ENCODE assay signal across 22 cellular contexts in the genomic region with DNA sequence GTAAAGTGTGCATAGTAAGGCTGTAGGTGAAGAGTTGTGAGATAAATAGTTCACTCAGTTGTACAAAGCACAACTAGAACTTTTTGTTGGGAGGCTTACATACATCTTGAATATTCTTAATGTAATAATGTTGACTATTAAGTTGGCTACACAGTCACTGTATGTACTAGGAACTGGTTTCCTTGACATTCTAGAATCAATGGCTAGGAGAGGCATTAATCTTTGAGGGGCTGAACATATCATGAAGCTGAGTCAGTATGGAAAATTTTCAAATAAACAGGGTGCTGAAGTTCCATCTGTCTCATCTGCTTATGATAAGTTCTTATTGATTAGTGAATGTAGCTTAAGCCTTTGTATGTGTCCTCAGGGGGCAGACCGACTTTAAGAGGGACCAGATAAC. TPM values are rescaled to one million over a fixed set of nuclear protein-coding genes. Genes with fewer than 3 reads are reported as not detected.
DNase-seq lines count a peak whose midpoint lies in the region; ATAC-seq and TF ChIP-seq lines count a peak whose summit lies in the region.
"Had no signal": no experiment of that assay in that cellular context is flagged by ENCODE, and none has a peak within 500 bp of the region (broad histone marks: within the 10 kb centered on the region; RNA-seq: fewer than 3 reads in every experiment).

No MANE protein-coding gene starts in this region.

- no peaks in the 10 kb centered on the region for H3K9me3 Mint-ChIP-seq in activated T-cell treated with anti-CD3 and anti-CD28 coated beads, Interleukin-2, amount 50 U/mL, for 72 hours
- no peaks in the 10 kb centered on the region for H3K9me3 Mint-ChIP-seq in naive thymus-derived CD8-positive, alpha-beta T cell
- H3K9me3 Mint-ChIP-seq: dendritic cell treated with granulocyte-macrophage colony-stimulating factor and Interleukin-4, amounts not matched to agents 40 ng/mL and 50 ng/mL, for 4 days had no signal

- H3K27ac ChIP-seq in mammary epithelial cell (ENCODE audit: insufficient read depth, low read depth, low read length): no peak overlapping the region
- H3K27ac ChIP-seq: BLaER1 treated with 17β-estradiol and CSF1 and Interleukin-3, amounts not matched to agents 10 nM and 100 nM; lower lobe of right lung; parathyroid adenoma; thoracic aorta had no signal

- dilution Hi-C loops in mammary epithelial cell (cut with HindIII; ENCODE audit: low sequenced_read_pairs): no loop called here

- in situ Hi-C loops in mammary epithelial cell (cut with MboI; ENCODE audit: low sequenced_read_pairs in 2 of 2): no loop called here

- no peaks in the 10 kb centered on the region for H3K9me3 ChIP-seq in mammary epithelial cell (replicated peaks; ENCODE audit: insufficient read depth, low read length)
- H3K9me3 ChIP-seq: BLaER1 treated with 17β-estradiol and CSF1 and Interleukin-3, amounts not matched to agents 10 nM and 100 nM; lower lobe of right lung; thoracic aorta had no signal

- H3K27me3 Mint-ChIP-seq in activated T-cell treated with anti-CD3 and anti-CD28 coated beads, Interleukin-2, amount 50 U/mL, for 72 hours (ENCODE audit: low read depth): no peaks in the 10 kb centered on the region
- H3K27me3 Mint-ChIP-seq in naive thymus-derived CD8-positive, alpha-beta T cell: no peaks in the 10 kb centered on the region
- H3K27me3 Mint-ChIP-seq: dendritic cell treated with granulocyte-macrophage colony-stimulating factor and Interleukin-4, amounts not matched to agents 40 ng/mL and 50 ng/mL, for 4 days had no signal

- H3K4me3 ChIP-seq in mammary epithelial cell (replicated peaks in 1 of 3; ENCODE audit: insufficient read depth in 1 of 3, low read depth in 2 of 3, low read length in 3 of 3): no peak overlapping the region
- H3K4me3 ChIP-seq: BLaER1 treated with 17β-estradiol and CSF1 and Interleukin-3, amounts not matched to agents 10 nM and 100 nM; lower lobe of right lung; thoracic aorta had no signal

- intact Hi-C loops in mammary epithelial cell (cut with micrococcal nuclease): no loop called here

- POLR2A ChIA-PET in naive thymus-derived CD8-positive, alpha-beta T cell (lab: Charles Lee): interaction anchor here (1.2 kb wide), 1 partner anchor 13 kb away, joined by 5 read pairs; no protein-coding TSS in a partner anchor

- H3K4me1 Mint-ChIP-seq in activated T-cell treated with anti-CD3 and anti-CD28 coated beads, Interleukin-2, amount 50 U/mL, for 72 hours (ENCODE audit: low read depth): peaks cover 7% of the 10 kb centered on the region
- peaks cover 6 to 27% (median 21%) of the 10 kb centered on the region in 4 donors for H3K4me1 Mint-ChIP-seq in naive thymus-derived CD8-positive, alpha-beta T cell

- BruUV-seq in mammary epithelial cell (replicated peaks; lab: Mats Ljungman, UMichigan): TSS peak; percentile 3

- no peak overlapping the region for H3K4me2 ChIP-seq in mammary epithelial cell (ENCODE audit: insufficient read depth, low read depth, low read length)
- H3K4me2 ChIP-seq: BLaER1 treated with 17β-estradiol and CSF1 and Interleukin-3, amounts not matched to agents 10 nM and 100 nM had no signal

- H3K79me2 ChIP-seq in mammary epithelial cell (ENCODE audit: insufficient read depth, low read length): no peaks in the 10 kb centered on the region
- H3K79me2 ChIP-seq: parathyroid adenoma had no signal

- TF ChIP-seq CTCF in mammary epithelial cell (conservative IDR thresholded peaks at IDR 0.05 in 1 of 2, IDR thresholded peaks at IDR 0.05 in 1 of 2; ENCODE audit: extremely low read depth in 1 of 2, insufficient read depth in 1 of 2, low read depth in 1 of 2, low read length in 2 of 2): no peak

- peaks cover 0 to 11% of the 10 kb centered on the region in 2 donors for H3K36me3 Mint-ChIP-seq in activated T-cell treated with anti-CD3 and anti-CD28 coated beads, Interleukin-2, amount 50 U/mL, for 72 hours (ENCODE audit: insufficient read depth in 2 of 2)
- peaks cover 0 to 34% (median 5%) of the 10 kb centered on the region in 3 donors for H3K36me3 Mint-ChIP-seq in naive thymus-derived CD8-positive, alpha-beta T cell

- H3K4me1 ChIP-seq in mammary epithelial cell (ENCODE audit: insufficient read depth, low read length): no peaks in the 10 kb centered on the region
- H3K4me1 ChIP-seq: lower lobe of right lung, parathyroid adenoma had no signal

- WGBS in mammary epithelial cell (ENCODE audit: low coverage, missing lambda C conversion rate): 100% methylated on average over 1 of the region's 1 CpG

- ATAC-seq in activated T-cell treated with anti-CD3 and anti-CD28 coated beads, Interleukin-2, amount 50 U/mL, for 72 hours (replicated peaks in 1 of 2): no peak
- no peak for ATAC-seq in naive thymus-derived CD8-positive, alpha-beta T cell
- ATAC-seq in GM18498 (IDR thresholded peaks at IDR 0.05; ENCODE audit: unreplicated experiment): no peak
- no peak for ATAC-seq in HG02981 (IDR thresholded peaks at IDR 0.05; ENCODE audit: unreplicated experiment)
- ATAC-seq: lower lobe of right lung, sciatic nerve had no signal

- peak overlapping the region; percentile 66 for H3K27ac Mint-ChIP-seq in activated T-cell treated with anti-CD3 and anti-CD28 coated beads, Interleukin-2, amount 50 U/mL, for 72 hours
- peak overlapping the region in 8 of 10 donors; percentile 7 to 57 (median 36) for H3K27ac Mint-ChIP-seq in naive thymus-derived CD8-positive, alpha-beta T cell
- H3K27ac Mint-ChIP-seq: dendritic cell treated with granulocyte-macrophage colony-stimulating factor and Interleukin-4, amounts not matched to agents 40 ng/mL and 50 ng/mL, for 4 days had no signal

- DNase-seq in activated T-cell treated with anti-CD3 and anti-CD28 coated beads, Interleukin-2, amount 50 U/mL, for 72 hours: no peak
- DNase-seq in activated T-cell treated with anti-CD3 and anti-CD28 coated beads for 4 hours: no peak
- peak; percentile 76 for DNase-seq in NCI-H82 (lab: John Stamatoyannopoulos, UW)
- DNase-seq in mammary epithelial cell: no peak
- DNase-seq in naive thymus-derived CD8-positive, alpha-beta T cell: no peak
- no peak for DNase-seq in activated CD8-positive, alpha-beta memory T cell treated with anti-CD3 and anti-CD28 coated beads, Interleukin-2, amount 50 U/mL, for 4 hours
- DNase-seq: activated T-cell treated with anti-CD3 and anti-CD28 coated beads, Interleukin-2, amount 50 U/mL, for 1 hour; GDM1; GOT3; KBM-7; lower lobe of right lung; NCI-H1694; NCI-H774; OCI-M1; Right ventricle myocardium superior had no signal

- no peaks in the 10 kb centered on the region for H3K27me3 ChIP-seq in mammary epithelial cell (ENCODE audit: insufficient read depth, low read length)
- H3K27me3 ChIP-seq: BLaER1 treated with 17β-estradiol and CSF1 and Interleukin-3, amounts not matched to agents 10 nM and 100 nM had no signal

- H3K9ac ChIP-seq in mammary epithelial cell (ENCODE audit: insufficient read depth, low read length): no peak overlapping the region
- H3K9ac ChIP-seq: BLaER1 treated with 17β-estradiol and CSF1 and Interleukin-3, amounts not matched to agents 10 nM and 100 nM; parathyroid adenoma had no signal

- CTCF ChIA-PET in mammary epithelial cell (lab: Charles Lee; ENCODE audit: low non-redundant PET): no interaction called here

- H3K4me3 Mint-ChIP-seq in activated T-cell treated with anti-CD3 and anti-CD28 coated beads, Interleukin-2, amount 50 U/mL, for 72 hours: no peak overlapping the region
- no peak overlapping the region for H3K4me3 Mint-ChIP-seq in naive thymus-derived CD8-positive, alpha-beta T cell
- H3K4me3 Mint-ChIP-seq: dendritic cell treated with granulocyte-macrophage colony-stimulating factor and Interleukin-4, amounts not matched to agents 40 ng/mL and 50 ng/mL, for 4 days had no signal

- H2AFZ ChIP-seq in mammary epithelial cell (ENCODE audit: low read depth, low read length): no peak overlapping the region
- H2AFZ ChIP-seq: parathyroid adenoma had no signal

- peaks cover 8% of the 10 kb centered on the region for H3K36me3 ChIP-seq in mammary epithelial cell (ENCODE audit: insufficient read depth, low read length)

- no peaks in the 10 kb centered on the region for H4K20me1 ChIP-seq in mammary epithelial cell (ENCODE audit: insufficient read depth, low read length)

RNA-seq across cellular contexts. Expression of gene METTL21A, which starts 23.4 kb away (rescaled TPM):
- total RNA-seq in activated T-cell treated with anti-CD3 and anti-CD28 coated beads, Interleukin-2, amount 50 U/mL, for 72 hours: 10 to 100 TPM; 10.4 to 12.4 TPM
- 1 to 10 TPM; 8.7 to 9.0 TPM for total RNA-seq in mammary epithelial cell
- 11.0 TPM for polyA plus RNA-seq in mammary epithelial cell
- 0.98 TPM for polyA minus RNA-seq in mammary epithelial cell
- 10 to 100 TPM; 29.6 to 29.9 TPM for total RNA-seq in naive thymus-derived CD8-positive, alpha-beta T cell
- 10 to 100 TPM; 34.2 to 50.4 (median 39.4) TPM for polyA plus RNA-seq in naive thymus-derived CD8-positive, alpha-beta T cell
